ENCODE assay signal across 8 cellular contexts in the genomic region with DNA sequence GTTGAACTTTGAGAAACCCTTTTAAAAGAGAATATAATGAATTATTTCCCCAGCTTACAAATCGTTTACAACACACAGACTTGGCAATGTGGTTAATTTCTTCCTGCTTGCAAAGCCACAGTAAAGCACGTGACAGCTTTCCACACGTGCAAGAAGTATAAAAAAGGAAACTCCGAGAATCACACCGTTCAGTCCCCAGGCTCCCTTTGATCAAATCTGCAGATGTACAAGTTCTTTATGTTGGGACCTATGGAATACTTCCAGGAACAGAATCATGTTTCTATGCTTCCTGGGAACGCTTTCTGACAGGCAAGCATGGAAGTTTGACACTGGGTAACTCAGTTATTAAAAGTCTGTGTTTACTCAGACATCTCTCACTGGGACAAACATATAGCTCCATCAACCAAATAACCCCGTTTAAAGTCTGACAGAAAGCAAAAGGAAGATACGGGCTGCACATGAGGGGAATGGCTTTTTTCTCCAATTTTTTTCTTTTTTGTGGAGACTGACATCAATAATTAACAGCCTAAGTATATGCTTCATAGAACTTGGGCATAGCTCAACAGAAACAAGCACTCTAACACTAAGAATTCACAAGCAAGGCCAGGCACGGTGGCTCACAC.
DNase-seq lines count a peak whose midpoint lies in the region; ATAC-seq and TF ChIP-seq lines count a peak whose summit lies in the region.

No MANE protein-coding gene starts in this region.

- H3K4me1 ChIP-seq in left lung: peaks cover 0 to 7% of the 10 kb centered on the region in 2 donors

- intact Hi-C loops in activated CD4-positive, alpha-beta memory T cell treated with anti-CD3 and anti-CD28 coated beads for 36 hours (cut with micrococcal nuclease): loop anchor here (2.0 to 5.0 kb wide), 2 partner anchors 34 to 44 kb away; no protein-coding TSS in a partner anchor
- intact Hi-C loops in sciatic nerve (cut with DNase I): no loop called here
- intact Hi-C loops in left lung (cut with DNase I): no loop called here

- H3K9me3 ChIP-seq in left lung: no peaks in the 10 kb centered on the region

- H3K27ac Mint-ChIP-seq in activated CD4-positive, alpha-beta memory T cell treated with anti-CD3 and anti-CD28 coated beads for 36 hours: peak overlapping the region; percentile 74

- CTCF ChIA-PET in activated CD4-positive, alpha-beta memory T cell treated with anti-CD3 and anti-CD28 coated beads for 36 hours (lab: Charles Lee): interaction anchor here (1.0 kb wide), 1 partner anchor 19 kb away, joined by 3 read pairs; no protein-coding TSS in a partner anchor

- no peak overlapping the region for H3K27ac ChIP-seq in left lung

- peaks cover 15% of the 10 kb centered on the region for H3K36me3 Mint-ChIP-seq in activated CD4-positive, alpha-beta memory T cell treated with anti-CD3 and anti-CD28 coated beads for 36 hours

- H3K36me3 ChIP-seq in left lung: peaks cover 0 to 21% of the 10 kb centered on the region in 2 donors

- no peaks in the 10 kb centered on the region for H3K27me3 ChIP-seq in left lung

- no peak for TF ChIP-seq CTCF in left lung (IDR thresholded peaks at IDR 0.05)

- no peak overlapping the region for H3K4me3 ChIP-seq in left lung

- H3K9me3 Mint-ChIP-seq in activated CD4-positive, alpha-beta memory T cell treated with anti-CD3 and anti-CD28 coated beads for 36 hours: no peaks in the 10 kb centered on the region

- H3K4me1 Mint-ChIP-seq in activated CD4-positive, alpha-beta memory T cell treated with anti-CD3 and anti-CD28 coated beads for 36 hours (ENCODE audit: low read depth): peaks cover 30% of the 10 kb centered on the region

- H3K4me3 Mint-ChIP-seq in activated CD4-positive, alpha-beta memory T cell treated with anti-CD3 and anti-CD28 coated beads for 36 hours: peak overlapping the region; percentile 33

- POLR2A ChIA-PET in activated CD4-positive, alpha-beta memory T cell treated with anti-CD3 and anti-CD28 coated beads for 36 hours (lab: Charles Lee): interaction anchor here (1.1 to 1.5 kb wide), 2 partner anchors 20 kb away, joined by 3 to 8 read pairs; no protein-coding TSS in a partner anchor

- H3K27me3 Mint-ChIP-seq in activated CD4-positive, alpha-beta memory T cell treated with anti-CD3 and anti-CD28 coated beads for 36 hours: no peaks in the 10 kb centered on the region

- peak; percentile 65 for DNase-seq in activated CD4-positive, alpha-beta memory T cell treated with anti-CD3 and anti-CD28 coated beads for 36 hours
- peak; percentile 22 for DNase-seq in stimulated activated CD4-positive, alpha-beta T cell treated with anti-CD3 and anti-CD28 coated beads, Interleukin-2, amount 100 ng/mL, for 4 hours (ENCODE audit: low read depth)
- no peak for DNase-seq in NCI-H2227 (lab: John Stamatoyannopoulos, UW; ENCODE audit: unreplicated experiment)
- DNase-seq in sciatic nerve (ENCODE audit: low spot score): no peak
- DNase-seq in left lung: no peak
- DNase-seq in NCI-H82 (lab: John Stamatoyannopoulos, UW): no peak

- ATAC-seq in GM19395 (IDR thresholded peaks at IDR 0.05; ENCODE audit: unreplicated experiment): peak; percentile 81
- peak; percentile 79 for ATAC-seq in HG03135 (IDR thresholded peaks at IDR 0.05; ENCODE audit: unreplicated experiment)
- ATAC-seq in sciatic nerve: no peak
- no peak for ATAC-seq in left lung

Comparison
In these comparisons a context has a peak if more than half of its experiments do, and no peak if none do; other contexts are left out.
1. ATAC-seq: peak in GM19395 (single experiment) and HG03135 (single experiment); none in sciatic nerve (single experiment) and left lung (single experiment).
2. DNase-seq: peak in activated CD4-positive, alpha-beta memory T cell treated with anti-CD3 and anti-CD28 coated beads for 36 hours (single experiment) and stimulated activated CD4-positive, alpha-beta T cell treated with anti-CD3 and anti-CD28 coated beads, Interleukin-2, amount 100 ng/mL, for 4 hours (single experiment); none in NCI-H2227 (single experiment), sciatic nerve (single experiment), left lung (0 of 2) and NCI-H82 (single experiment).